Comparison of ENCODE assay signal across 1 cellular context in the genomic region with DNA sequence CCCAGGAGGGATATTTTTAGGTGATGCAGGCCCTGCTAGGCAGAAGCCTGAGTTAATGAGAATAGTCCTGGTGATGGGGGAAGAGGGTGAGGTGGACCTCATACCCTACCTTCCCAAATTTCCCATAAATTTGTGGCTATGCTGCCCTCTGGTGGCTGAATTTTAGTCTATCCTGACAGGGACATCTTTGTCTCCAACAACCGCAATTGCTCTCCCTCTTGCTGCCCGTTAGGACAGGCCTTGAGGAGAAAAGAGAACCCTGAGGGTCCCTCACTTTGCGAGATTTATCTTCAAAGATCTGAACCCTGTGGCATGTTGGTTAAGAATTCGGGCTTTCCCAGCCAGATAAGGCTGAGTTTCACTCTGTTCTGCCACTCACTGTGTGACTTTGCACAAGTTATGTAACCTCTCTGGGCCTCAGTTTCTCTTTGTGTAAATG.
A peak's percentile ranks its signal among the peaks of the same experiment; 100 is the strongest.
TF ChIP-seq lines count a peak whose summit lies in the region.

No MANE protein-coding gene starts in this region.

TF ChIP-seq in K562, 482 proteins besides CTCF, POLR2A, EP300 and RAD21 (continued from another document):
- TF ChIP-seq, protein P1, sequence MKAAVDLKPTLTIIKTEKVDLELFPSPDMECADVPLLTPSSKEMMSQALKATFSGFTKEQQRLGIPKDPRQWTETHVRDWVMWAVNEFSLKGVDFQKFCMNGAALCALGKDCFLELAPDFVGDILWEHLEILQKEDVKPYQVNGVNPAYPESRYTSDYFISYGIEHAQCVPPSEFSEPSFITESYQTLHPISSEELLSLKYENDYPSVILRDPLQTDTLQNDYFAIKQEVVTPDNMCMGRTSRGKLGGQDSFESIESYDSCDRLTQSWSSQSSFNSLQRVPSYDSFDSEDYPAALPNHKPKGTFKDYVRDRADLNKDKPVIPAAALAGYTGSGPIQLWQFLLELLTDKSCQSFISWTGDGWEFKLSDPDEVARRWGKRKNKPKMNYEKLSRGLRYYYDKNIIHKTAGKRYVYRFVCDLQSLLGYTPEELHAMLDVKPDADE (conservative IDR thresholded peaks at IDR 0.05; ENCODE audit: control insufficient read depth, low read depth, low read length): no peak
- 0 out of 2 replicates have a peak, but pooled peaks have one; percentile 58 for TF ChIP-seq ZBED1 (IDR thresholded peaks at IDR 0.05)
- no peak for TF ChIP-seq SIRT6 (IDR thresholded peaks at IDR 0.05; ENCODE audit: low read depth, low read length)
- TF ChIP-seq DMBX1 (CRISPR knock-in tag; IDR thresholded peaks at IDR 0.05; ENCODE audit: borderline replicate concordance): no peak
- TF ChIP-seq GABPB1 (CRISPR knock-in tag; IDR thresholded peaks at IDR 0.05): peak; percentile 37; the same call in 1 of the 2 replicates
- TF ChIP-seq ARID1B (IDR thresholded peaks at IDR 0.05): 0 out of 2 replicates have a peak, but pooled peaks have one; percentile 8
- TF ChIP-seq, protein P2, sequence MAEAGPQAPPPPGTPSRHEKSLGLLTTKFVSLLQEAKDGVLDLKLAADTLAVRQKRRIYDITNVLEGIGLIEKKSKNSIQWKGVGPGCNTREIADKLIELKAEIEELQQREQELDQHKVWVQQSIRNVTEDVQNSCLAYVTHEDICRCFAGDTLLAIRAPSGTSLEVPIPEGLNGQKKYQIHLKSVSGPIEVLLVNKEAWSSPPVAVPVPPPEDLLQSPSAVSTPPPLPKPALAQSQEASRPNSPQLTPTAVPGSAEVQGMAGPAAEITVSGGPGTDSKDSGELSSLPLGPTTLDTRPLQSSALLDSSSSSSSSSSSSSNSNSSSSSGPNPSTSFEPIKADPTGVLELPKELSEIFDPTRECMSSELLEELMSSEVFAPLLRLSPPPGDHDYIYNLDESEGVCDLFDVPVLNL (CRISPR knock-in tag; IDR thresholded peaks at IDR 0.05; ENCODE audit: low read depth): no peak
- peak; percentile 53; the same call in 1 of the 2 replicates for TF ChIP-seq MTA3 (IDR thresholded peaks at IDR 0.05; ENCODE audit: borderline replicate concordance)
- no peak for TF ChIP-seq ZNF668 (CRISPR knock-in tag; IDR thresholded peaks at IDR 0.05)
- TF ChIP-seq RBM25 (IDR thresholded peaks at IDR 0.05; ENCODE audit: low read depth, low read length, severe bottlenecking): peak; percentile 90
- peak; percentile 72 for TF ChIP-seq ZFP36 (IDR thresholded peaks at IDR 0.05; ENCODE audit: low read depth, low read length, partially characterized antibody)
- no peak for TF ChIP-seq SMAD4 (CRISPR knock-in tag; conservative IDR thresholded peaks at IDR 0.05)
- no peak for TF ChIP-seq PPARD (CRISPR knock-in tag; IDR thresholded peaks at IDR 0.05)
- no peak for TF ChIP-seq NEUROD1 (IDR thresholded peaks at IDR 0.05; ENCODE audit: borderline replicate concordance, low read depth, low read length, partially characterized antibody)
- no peak for TF ChIP-seq SMARCB1 (IDR thresholded peaks at IDR 0.05; ENCODE audit: insufficient read length, low read depth)
- TF ChIP-seq ZNF717 (CRISPR knock-in tag; IDR thresholded peaks at IDR 0.05): peak; percentile 77; the same call in 1 of the 2 replicates
- peak; percentile 55; the same call in 1 of the 2 replicates for TF ChIP-seq CC2D1A (IDR thresholded peaks at IDR 0.05)
- 0 out of 2 replicates have a peak, but pooled peaks have one; percentile 17 for TF ChIP-seq SMC3 (conservative IDR thresholded peaks at IDR 0.05; ENCODE audit: insufficient read depth, low read depth, low read length)
- TF ChIP-seq FOXM1 (IDR thresholded peaks at IDR 0.05; ENCODE audit: low read depth): peak; percentile 29; the same call in 1 of the 2 replicates
- no peak for TF ChIP-seq FOXM1 (CRISPR knock-in tag; IDR thresholded peaks at IDR 0.05; ENCODE audit: low read depth)
- no peak for TF ChIP-seq ZNF408 (CRISPR knock-in tag; IDR thresholded peaks at IDR 0.05; ENCODE audit: low read depth)
- TF ChIP-seq TRIM28 (IDR thresholded peaks at IDR 0.05): peak; percentile 95
- TF ChIP-seq POLR2B (IDR thresholded peaks at IDR 0.05; ENCODE audit: low read depth, partially characterized antibody): peak; percentile 39
- TF ChIP-seq, protein P3, sequence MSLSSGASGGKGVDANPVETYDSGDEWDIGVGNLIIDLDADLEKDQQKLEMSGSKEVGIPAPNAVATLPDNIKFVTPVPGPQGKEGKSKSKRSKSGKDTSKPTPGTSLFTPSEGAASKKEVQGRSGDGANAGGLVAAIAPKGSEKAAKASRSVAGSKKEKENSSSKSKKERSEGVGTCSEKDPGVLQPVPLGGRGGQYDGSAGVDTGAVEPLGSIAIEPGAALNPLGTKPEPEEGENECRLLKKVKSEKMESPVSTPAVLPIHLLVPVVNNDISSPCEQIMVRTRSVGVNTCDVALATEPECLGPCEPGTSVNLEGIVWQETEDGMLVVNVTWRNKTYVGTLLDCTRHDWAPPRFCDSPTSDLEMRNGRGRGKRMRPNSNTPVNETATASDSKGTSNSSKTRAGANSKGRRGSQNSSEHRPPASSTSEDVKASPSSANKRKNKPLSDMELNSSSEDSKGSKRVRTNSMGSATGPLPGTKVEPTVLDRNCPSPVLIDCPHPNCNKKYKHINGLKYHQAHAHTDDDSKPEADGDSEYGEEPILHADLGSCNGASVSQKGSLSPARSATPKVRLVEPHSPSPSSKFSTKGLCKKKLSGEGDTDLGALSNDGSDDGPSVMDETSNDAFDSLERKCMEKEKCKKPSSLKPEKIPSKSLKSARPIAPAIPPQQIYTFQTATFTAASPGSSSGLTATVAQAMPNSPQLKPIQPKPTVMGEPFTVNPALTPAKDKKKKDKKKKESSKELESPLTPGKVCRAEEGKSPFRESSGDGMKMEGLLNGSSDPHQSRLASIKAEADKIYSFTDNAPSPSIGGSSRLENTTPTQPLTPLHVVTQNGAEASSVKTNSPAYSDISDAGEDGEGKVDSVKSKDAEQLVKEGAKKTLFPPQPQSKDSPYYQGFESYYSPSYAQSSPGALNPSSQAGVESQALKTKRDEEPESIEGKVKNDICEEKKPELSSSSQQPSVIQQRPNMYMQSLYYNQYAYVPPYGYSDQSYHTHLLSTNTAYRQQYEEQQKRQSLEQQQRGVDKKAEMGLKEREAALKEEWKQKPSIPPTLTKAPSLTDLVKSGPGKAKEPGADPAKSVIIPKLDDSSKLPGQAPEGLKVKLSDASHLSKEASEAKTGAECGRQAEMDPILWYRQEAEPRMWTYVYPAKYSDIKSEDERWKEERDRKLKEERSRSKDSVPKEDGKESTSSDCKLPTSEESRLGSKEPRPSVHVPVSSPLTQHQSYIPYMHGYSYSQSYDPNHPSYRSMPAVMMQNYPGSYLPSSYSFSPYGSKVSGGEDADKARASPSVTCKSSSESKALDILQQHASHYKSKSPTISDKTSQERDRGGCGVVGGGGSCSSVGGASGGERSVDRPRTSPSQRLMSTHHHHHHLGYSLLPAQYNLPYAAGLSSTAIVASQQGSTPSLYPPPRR (CRISPR knock-in tag; IDR thresholded peaks at IDR 0.05; ENCODE audit: borderline replicate concordance): no peak
- no peak for TF ChIP-seq THRAP3 (IDR thresholded peaks at IDR 0.05; ENCODE audit: borderline replicate concordance)
- peak in 1 of 2 experiments; percentile 44; a peak in 1 of 4 replicates for TF ChIP-seq TBL1XR1 (IDR thresholded peaks at IDR 0.05; ENCODE audit: low read length in 2 of 2)
- peak; percentile 97 for TF ChIP-seq BCOR (IDR thresholded peaks at IDR 0.05)
- TF ChIP-seq, protein P4, sequence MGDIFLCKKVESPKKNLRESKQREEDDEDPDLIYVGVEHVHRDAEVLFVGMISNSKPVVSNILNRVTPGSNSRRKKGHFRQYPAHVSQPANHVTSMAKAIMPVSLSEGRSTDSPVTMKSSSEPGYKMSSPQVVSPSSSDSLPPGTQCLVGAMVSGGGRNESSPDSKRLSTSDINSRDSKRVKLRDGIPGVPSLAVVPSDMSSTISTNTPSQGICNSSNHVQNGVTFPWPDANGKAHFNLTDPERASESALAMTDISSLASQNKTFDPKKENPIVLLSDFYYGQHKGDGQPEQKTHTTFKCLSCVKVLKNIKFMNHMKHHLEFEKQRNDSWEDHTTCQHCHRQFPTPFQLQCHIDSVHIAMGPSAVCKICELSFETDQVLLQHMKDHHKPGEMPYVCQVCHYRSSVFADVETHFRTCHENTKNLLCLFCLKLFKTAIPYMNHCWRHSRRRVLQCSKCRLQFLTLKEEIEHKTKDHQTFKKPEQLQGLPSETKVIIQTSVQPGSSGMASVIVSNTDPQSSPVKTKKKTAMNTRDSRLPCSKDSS (IDR thresholded peaks at IDR 0.05; ENCODE audit: low read depth, partially characterized antibody): no peak
- TF ChIP-seq NFE2 (IDR thresholded peaks at IDR 0.05; ENCODE audit: low read depth): 0 out of 2 replicates have a peak, but pooled peaks have one; percentile 6
- TF ChIP-seq, protein P5, sequence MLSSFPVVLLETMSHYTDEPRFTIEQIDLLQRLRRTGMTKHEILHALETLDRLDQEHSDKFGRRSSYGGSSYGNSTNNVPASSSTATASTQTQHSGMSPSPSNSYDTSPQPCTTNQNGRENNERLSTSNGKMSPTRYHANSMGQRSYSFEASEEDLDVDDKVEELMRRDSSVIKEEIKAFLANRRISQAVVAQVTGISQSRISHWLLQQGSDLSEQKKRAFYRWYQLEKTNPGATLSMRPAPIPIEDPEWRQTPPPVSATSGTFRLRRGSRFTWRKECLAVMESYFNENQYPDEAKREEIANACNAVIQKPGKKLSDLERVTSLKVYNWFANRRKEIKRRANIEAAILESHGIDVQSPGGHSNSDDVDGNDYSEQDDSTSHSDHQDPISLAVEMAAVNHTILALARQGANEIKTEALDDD (IDR thresholded peaks at IDR 0.05): 0 out of 2 replicates have a peak, but pooled peaks have one; percentile 26
- TF ChIP-seq ZFPM2 (CRISPR knock-in tag; IDR thresholded peaks at IDR 0.05): no peak
- TF ChIP-seq, protein P6, sequence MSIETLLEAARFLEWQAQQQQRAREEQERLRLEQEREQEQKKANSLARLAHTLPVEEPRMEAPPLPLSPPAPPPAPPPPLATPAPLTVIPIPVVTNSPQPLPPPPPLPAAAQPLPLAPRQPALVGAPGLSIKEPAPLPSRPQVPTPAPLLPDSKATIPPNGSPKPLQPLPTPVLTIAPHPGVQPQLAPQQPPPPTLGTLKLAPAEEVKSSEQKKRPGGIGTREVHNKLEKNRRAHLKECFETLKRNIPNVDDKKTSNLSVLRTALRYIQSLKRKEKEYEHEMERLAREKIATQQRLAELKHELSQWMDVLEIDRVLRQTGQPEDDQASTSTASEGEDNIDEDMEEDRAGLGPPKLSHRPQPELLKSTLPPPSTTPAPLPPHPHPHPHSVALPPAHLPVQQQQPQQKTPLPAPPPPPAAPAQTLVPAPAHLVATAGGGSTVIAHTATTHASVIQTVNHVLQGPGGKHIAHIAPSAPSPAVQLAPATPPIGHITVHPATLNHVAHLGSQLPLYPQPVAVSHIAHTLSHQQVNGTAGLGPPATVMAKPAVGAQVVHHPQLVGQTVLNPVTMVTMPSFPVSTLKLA (conservative IDR thresholded peaks at IDR 0.05): peak; percentile 24 to 35; a peak in 2 of 4 replicates
TF ChIP-seq in K562: peak in this region for 49.
